ENCODE assay signal across 8 cellular contexts in genomic region chr10:112140110-112140755, GRCh38. TPM values are rescaled to one million over a fixed set of nuclear protein-coding genes. Genes with fewer than 3 reads are reported as not detected.
DNase-seq lines count a peak whose midpoint lies in the region; ATAC-seq and TF ChIP-seq lines count a peak whose summit lies in the region.

No MANE protein-coding gene starts in this region.

- CTCF ChIA-PET in GM10248 (lab: Yijun Ruan, JAX): interaction anchor here (0.7 to 10.4 kb wide), 14 partner anchors 15 to 1532 kb away, joined by 3 to 250 read pairs (median 5); partner anchors contain the start of gene GPAM

- no peaks in the 10 kb centered on the region for H3F3A ChIP-seq in GM23248 (ENCODE audit: insufficient read depth)

- no peak overlapping the region for H3K27ac ChIP-seq in GM23248

- TF ChIP-seq CTCF in GM10248 (IDR thresholded peaks at IDR 0.05; ENCODE audit: control extremely low read depth, extremely low read depth, low read depth, missing control alignments) (peak; percentile 96), glutamatergic neuron (IDR thresholded peaks at IDR 0.05; ENCODE audit: partially characterized antibody, unreplicated experiment) (peak; percentile 95), omental fat pad (IDR thresholded peaks at IDR 0.05) (no peak)

- no peaks in the 10 kb centered on the region for H3K27me3 ChIP-seq in GM23248 (replicated peaks; ENCODE audit: insufficient read depth)

- ATAC-seq in omental fat pad (ENCODE audit: low FRiP score): no peak

- no peaks in the 10 kb centered on the region for H3K9me2 ChIP-seq in GM23248 (ENCODE audit: insufficient read depth)

- H3K79me2 ChIP-seq in GM23248 (ENCODE audit: insufficient read depth): no peaks in the 10 kb centered on the region

- no peaks in the 10 kb centered on the region for H3K9me3 ChIP-seq in GM23248 (ENCODE audit: low read depth)

- no peak overlapping the region for H3K4me2 ChIP-seq in GM23248 (ENCODE audit: unreplicated experiment)

- H3K36me3 ChIP-seq in GM23248 (ENCODE audit: low read depth): no peaks in the 10 kb centered on the region

- peak; percentile 80 for DNase-seq in GM10248 (ENCODE audit: extremely low spot score)
- peak; percentile 81 for DNase-seq in GM23248
- DNase-seq in KG1 (lab: John Stamatoyannopoulos, UW): peak; percentile 48
- peak; percentile 78 to 83 for DNase-seq in SHP77 (lab: John Stamatoyannopoulos, UW)
- peak; percentile 49 for DNase-seq in activated gamma-delta T cell treated with anti-CD3 and anti-CD28 coated beads, Interleukin-2, amount 50 U/mL, for 16 hours (ENCODE audit: low read depth)
- DNase-seq in glutamatergic neuron: peak; percentile 90
- peak; percentile 13 for DNase-seq in pulmonary artery endothelial cell (ENCODE audit: low read depth, low spot score)
- no peak for DNase-seq in omental fat pad (ENCODE audit: low spot score)

- in situ Hi-C loops in GM23248 (cut with MboI): loop anchor here (25.0 kb wide), 3 partner anchors 778 to 1378 kb away; no protein-coding TSS in a partner anchor

- H2AFZ ChIP-seq in GM23248: no peak overlapping the region

- H3K9ac ChIP-seq in GM23248: no peak overlapping the region

- H3K4me1 ChIP-seq in GM23248 (ENCODE audit: insufficient read depth): no peaks in the 10 kb centered on the region

- no peaks in the 10 kb centered on the region for H3K9me3 Mint-ChIP-seq in glutamatergic neuron (ENCODE audit: unreplicated experiment)

- H3K4me1 Mint-ChIP-seq in glutamatergic neuron (ENCODE audit: low read depth, unreplicated experiment): no peaks in the 10 kb centered on the region

- no peak overlapping the region for H3K27ac Mint-ChIP-seq in glutamatergic neuron (ENCODE audit: unreplicated experiment)

- H3K27me3 Mint-ChIP-seq in glutamatergic neuron (ENCODE audit: unreplicated experiment): peaks cover 4% of the 10 kb centered on the region

- POLR2A ChIA-PET in GM10248 (lab: Yijun Ruan, JAX): no interaction called here

- H3K4me3 ChIP-seq in GM23248: no peak overlapping the region

- no peaks in the 10 kb centered on the region for H4K20me1 ChIP-seq in GM23248 (ENCODE audit: insufficient read depth)

- H3K36me3 Mint-ChIP-seq in glutamatergic neuron (ENCODE audit: unreplicated experiment): peaks cover 10% of the 10 kb centered on the region

- H3K4me3 Mint-ChIP-seq in glutamatergic neuron (ENCODE audit: unreplicated experiment): no peak overlapping the region

- WGBS in GM23248 (ENCODE audit: low coverage in 1 of 2, low lambda C conversion rate in 2 of 2, missing lambda C conversion rate in 2 of 2), 2 experiments: 10 to 12% methylated on average over 10 of the region's 10 CpGs

RNA-seq across cellular contexts. Expression of gene GPAM, which starts 43.3 kb away (rescaled TPM):
- total RNA-seq in GM23248 (2014; rRNA removed; shearing (Covaris generic)): 9.0 and 12.5 TPM in 2 replicates
- 4.9 and 5.2 TPM in 2 replicates for polyA plus RNA-seq in GM23248 (2016; fragmentation: Nextera tagmentation; extraction: Ambion mirVana)
- total RNA-seq in glutamatergic neuron (ENCODE audit: unreplicated experiment) (13.8 TPM), pulmonary artery endothelial cell (9.2 and 13.5 TPM in 2 replicates), omental fat pad (100 to 1,000 TPM; 140 to 448 (median 241) TPM)

Comparison
In these comparisons a context has a peak if more than half of its experiments do, and no peak if none do; other contexts are left out.
1. CTCF ChIP-seq: peak in GM10248 (single experiment) and glutamatergic neuron (single experiment); none in omental fat pad (0 of 3).